20 cellular contexts compared by ENCODE assay signal in genomic region chr6:30806581-30807183, GRCh38.
DNase-seq lines count a peak whose midpoint lies in the region; ATAC-seq and TF ChIP-seq lines count a peak whose summit lies in the region.
"Had no signal": no experiment of that assay in that cellular context is flagged by ENCODE, and none has a peak within 500 bp of the region (broad histone marks: within the 10 kb centered on the region; RNA-seq: fewer than 3 reads in every experiment).

No MANE protein-coding gene starts in this region.

- H3K27me3 Mint-ChIP-seq in Caco-2 (ENCODE audit: insufficient read depth, unreplicated experiment) (no peaks in the 10 kb centered on the region), neural progenitor cell (ENCODE audit: insufficient read depth, low read depth) (peaks cover 6% of the 10 kb centered on the region)
- H3K27me3 Mint-ChIP-seq in activated naive CD8-positive, alpha-beta T cell treated with anti-CD3 and anti-CD28 coated beads for 36 hours, result no peaks in the 10 kb centered on the region
- H3K27me3 Mint-ChIP-seq in CD8-positive, alpha-beta memory T cell, result no peaks in the 10 kb centered on the region
- H3K27me3 Mint-ChIP-seq: CD4-positive, alpha-beta memory T cell had no signal

- DNase-seq in Caco-2, result no peak
- peak; percentile 57 for DNase-seq in HT1080 (ENCODE audit: low read depth)
- DNase-seq in activated naive CD8-positive, alpha-beta T cell treated with anti-CD3 and anti-CD28 coated beads for 36 hours, result no peak
- DNase-seq in neural progenitor cell (ENCODE audit: low spot score), result no peak
- DNase-seq in CD8-positive, alpha-beta memory T cell, result no peak
- DNase-seq in stomach, result no peak
- DNase-seq: CD4-positive, alpha-beta memory T cell; DND-41; GDM1; GM23248; NCI-H1048; NCI-H146; NCI-H2081; NCI-H748 treated with DMSO at 0.1 percent for 48 hours; Peyer's patch; Right ventricle myocardium superior had no signal

- H3K36me3 ChIP-seq in Caco-2 (ENCODE audit: control insufficient read depth, insufficient read depth, low read length) (no peaks in the 10 kb centered on the region), neural progenitor cell (no peaks in the 10 kb centered on the region), stomach (no peaks in the 10 kb centered on the region)
- no peaks in the 10 kb centered on the region for H3K36me3 ChIP-seq in CD8-positive, alpha-beta memory T cell (ENCODE audit: insufficient read depth, low read length)
- H3K36me3 ChIP-seq: Peyer's patch had no signal

- H4K20me1 ChIP-seq in neural progenitor cell (ENCODE audit: low read depth), result no peaks in the 10 kb centered on the region

- 74 to 85% (median 76%) methylated on average over 13 to 14 of the region's 14 CpGs for WGBS in stomach, 5 donors

- H3K36me3 Mint-ChIP-seq in Caco-2 (ENCODE audit: insufficient read depth, unreplicated experiment), result no peaks in the 10 kb centered on the region
- H3K36me3 Mint-ChIP-seq in activated naive CD8-positive, alpha-beta T cell treated with anti-CD3 and anti-CD28 coated beads for 36 hours, result peaks cover 42% of the 10 kb centered on the region
- H3K36me3 Mint-ChIP-seq in neural progenitor cell, result no peaks in the 10 kb centered on the region
- peaks cover 0 to 3% (median 2%) of the 10 kb centered on the region in 3 donors for H3K36me3 Mint-ChIP-seq in CD8-positive, alpha-beta memory T cell
- H3K36me3 Mint-ChIP-seq: CD4-positive, alpha-beta memory T cell had no signal

- TF ChIP-seq CTCF in Caco-2 (IDR thresholded peaks at IDR 0.05; ENCODE audit: insufficient read depth in 1 of 2, low read depth in 1 of 2, low read length in 1 of 2, severe bottlenecking in 1 of 2, unreplicated experiment in 1 of 2), result no peak
- TF ChIP-seq CTCF in neural progenitor cell (IDR thresholded peaks at IDR 0.05), result no peak
- no peak for TF ChIP-seq CTCF in stomach (IDR thresholded peaks at IDR 0.05)

- H3K9me3 Mint-ChIP-seq in Caco-2 (ENCODE audit: unreplicated experiment) (peaks cover 10% of the 10 kb centered on the region), neural progenitor cell (no peaks in the 10 kb centered on the region)
- peaks cover 16% of the 10 kb centered on the region for H3K9me3 Mint-ChIP-seq in activated naive CD8-positive, alpha-beta T cell treated with anti-CD3 and anti-CD28 coated beads for 36 hours
- H3K9me3 Mint-ChIP-seq in CD8-positive, alpha-beta memory T cell, result no peaks in the 10 kb centered on the region
- H3K9me3 Mint-ChIP-seq: CD4-positive, alpha-beta memory T cell had no signal

- no peak for ATAC-seq in GM18498 (IDR thresholded peaks at IDR 0.05; ENCODE audit: unreplicated experiment)
- ATAC-seq: GM12878 had no signal

- H3K4me3 ChIP-seq in Caco-2 (ENCODE audit: low read depth, low read length) (no peak overlapping the region), neural progenitor cell (no peak overlapping the region), stomach (no peak overlapping the region)
- no peak overlapping the region for H3K4me3 ChIP-seq in CD8-positive, alpha-beta memory T cell (ENCODE audit: low read length)
- H3K4me3 ChIP-seq: GM12878, GM23248, Peyer's patch, SK-N-MC had no signal

- CTCF ChIA-PET in Caco-2 (lab: Charles Lee), result no interaction called here
- CTCF ChIA-PET in CD8-positive, alpha-beta memory T cell (lab: Charles Lee), result interaction anchor here (1.2 kb wide), 1 partner anchor 15 kb away, joined by 3 read pairs; no protein-coding TSS in a partner anchor

- no peak overlapping the region for H3K27ac ChIP-seq in neural progenitor cell
- H3K27ac ChIP-seq in CD8-positive, alpha-beta memory T cell (ENCODE audit: low read depth, low read length), result no peak overlapping the region
- no peak overlapping the region for H3K27ac ChIP-seq in stomach
- H3K27ac ChIP-seq: GM23248, KMS-11, Peyer's patch, SK-N-MC had no signal

- TF ChIP-seq POLR2A in stomach (IDR thresholded peaks at IDR 0.05), result no peak

- H3K27me3 ChIP-seq in Caco-2 (replicated peaks; ENCODE audit: control insufficient read depth, insufficient read depth, low read length) (no peaks in the 10 kb centered on the region), neural progenitor cell (no peaks in the 10 kb centered on the region), stomach (no peaks in the 10 kb centered on the region)
- no peaks in the 10 kb centered on the region for H3K27me3 ChIP-seq in CD8-positive, alpha-beta memory T cell (ENCODE audit: insufficient read depth, low read length, poor library complexity, severe bottlenecking)
- H3K27me3 ChIP-seq: Peyer's patch had no signal

- no peak for TF ChIP-seq EP300 in stomach (IDR thresholded peaks at IDR 0.05)

- H3K9ac ChIP-seq in neural progenitor cell, result no peak overlapping the region
- H3K9ac ChIP-seq: GM23248, KMS-11 had no signal

- H2AFZ ChIP-seq in neural progenitor cell (replicated peaks), result no peak overlapping the region
- H2AFZ ChIP-seq: GM23248 had no signal

- no peaks in the 10 kb centered on the region for H3K4me1 ChIP-seq in Caco-2
- no peaks in the 10 kb centered on the region for H3K4me1 ChIP-seq in neural progenitor cell
- H3K4me1 ChIP-seq in CD8-positive, alpha-beta memory T cell (ENCODE audit: insufficient read depth, low read length), result peaks cover 20% of the 10 kb centered on the region
- H3K4me1 ChIP-seq in stomach, result peaks cover 0 to 5% (median 0%) of the 10 kb centered on the region in 4 donors
- H3K4me1 ChIP-seq: Peyer's patch had no signal

- no peak overlapping the region for H3K4me3 Mint-ChIP-seq in Caco-2 (ENCODE audit: unreplicated experiment)
- H3K4me3 Mint-ChIP-seq in activated naive CD8-positive, alpha-beta T cell treated with anti-CD3 and anti-CD28 coated beads for 36 hours, result no peak overlapping the region
- no peak overlapping the region for H3K4me3 Mint-ChIP-seq in neural progenitor cell
- H3K4me3 Mint-ChIP-seq in CD8-positive, alpha-beta memory T cell, result no peak overlapping the region
- H3K4me3 Mint-ChIP-seq: CD4-positive, alpha-beta memory T cell had no signal

- TSS peak; percentile 100 for BruUV-seq in Caco-2 (replicated peaks; lab: Mats Ljungman, UMichigan)

- H3K27ac Mint-ChIP-seq in Caco-2 (ENCODE audit: unreplicated experiment), result no peak overlapping the region
- H3K27ac Mint-ChIP-seq in activated naive CD8-positive, alpha-beta T cell treated with anti-CD3 and anti-CD28 coated beads for 36 hours, result peak overlapping the region; percentile 64
- peak overlapping the region; percentile 42 for H3K27ac Mint-ChIP-seq in neural progenitor cell
- no peak overlapping the region for H3K27ac Mint-ChIP-seq in CD8-positive, alpha-beta memory T cell

- no peaks in the 10 kb centered on the region for H3F3A ChIP-seq in neural progenitor cell (ENCODE audit: low read depth)

- H3K9me3 ChIP-seq in Caco-2, result no peaks in the 10 kb centered on the region
- H3K9me3 ChIP-seq in neural progenitor cell (ENCODE audit: low read depth), result no peaks in the 10 kb centered on the region
- H3K9me3 ChIP-seq in CD8-positive, alpha-beta memory T cell (ENCODE audit: low read length), result no peaks in the 10 kb centered on the region
- H3K9me3 ChIP-seq in stomach, result no peaks in the 10 kb centered on the region
- H3K9me3 ChIP-seq: Peyer's patch had no signal

- POLR2A ChIA-PET in Caco-2 (lab: Charles Lee), result no interaction called here
- POLR2A ChIA-PET in CD8-positive, alpha-beta memory T cell (lab: Charles Lee), result no interaction called here

- peaks cover 11% of the 10 kb centered on the region for H3K4me1 Mint-ChIP-seq in Caco-2 (ENCODE audit: low read depth, unreplicated experiment)
- H3K4me1 Mint-ChIP-seq in activated naive CD8-positive, alpha-beta T cell treated with anti-CD3 and anti-CD28 coated beads for 36 hours, result peaks cover 67% of the 10 kb centered on the region
- H3K4me1 Mint-ChIP-seq in neural progenitor cell, result peaks cover 10% of the 10 kb centered on the region
- H3K4me1 Mint-ChIP-seq in CD8-positive, alpha-beta memory T cell, result peaks cover 24 to 66% (median 33%) of the 10 kb centered on the region in 3 donors

- no peak overlapping the region for H3K4me2 ChIP-seq in neural progenitor cell
- H3K4me2 ChIP-seq: KMS-11 had no signal

- H3K79me2 ChIP-seq in neural progenitor cell (ENCODE audit: low read depth), result no peaks in the 10 kb centered on the region

- intact Hi-C loops in Caco-2 (cut with micrococcal nuclease; ENCODE audit: unreplicated experiment), result no loop called here
- intact Hi-C loops in stomach (cut with DNase I; ENCODE audit: low total_unique reads), result no loop called here

Comparison
In these comparisons a context has a peak if more than half of its experiments do, and no peak if none do; other contexts are left out.
1. H3K27ac Mint-ChIP-seq: peak in activated naive CD8-positive, alpha-beta T cell treated with anti-CD3 and anti-CD28 coated beads for 36 hours (single experiment) and neural progenitor cell (single experiment); none in Caco-2 (single experiment) and CD8-positive, alpha-beta memory T cell (0 of 8).